Comparison of ENCODE assay signal across 1 cellular context in genomic region chr17:57751348-57751970, GRCh38.
TF ChIP-seq lines count a peak whose summit lies in the region.

No MANE protein-coding gene starts in this region.

TF ChIP-seq in K562, 482 proteins besides CTCF, POLR2A, EP300 and RAD21:
- TF ChIP-seq BACH1 (tag; IDR thresholded peaks at IDR 0.05) (no peak), ZNF184 (CRISPR knock-in tag; IDR thresholded peaks at IDR 0.05) (no peak), ZNF134 (CRISPR knock-in tag; conservative IDR thresholded peaks at IDR 0.05) (no peak), ZNF717 (CRISPR knock-in tag; IDR thresholded peaks at IDR 0.05) (no peak), CBFA2T2 (conservative IDR thresholded peaks at IDR 0.05) (no peak), TAF15 (IDR thresholded peaks at IDR 0.05; ENCODE audit: low read depth, low read length) (no peak), HMG20B (CRISPR knock-in tag; IDR thresholded peaks at IDR 0.05) (no peak), TFE3 (CRISPR knock-in tag; IDR thresholded peaks at IDR 0.05) (no peak), GMEB1 (CRISPR knock-in tag; IDR thresholded peaks at IDR 0.05) (no peak), CEBPB (tag; IDR thresholded peaks at IDR 0.05) (peak; percentile 75), JUND (IDR thresholded peaks at IDR 0.05; ENCODE audit: borderline replicate concordance, low read depth, low read length) (no peak), JUND (tag; IDR thresholded peaks at IDR 0.05; ENCODE audit: borderline replicate concordance, low read depth, low read length) (no peak), YY1 (IDR thresholded peaks at IDR 0.05; ENCODE audit: borderline replicate concordance in 1 of 3, control insufficient read depth in 1 of 3, extremely low read depth in 1 of 3, insufficient read depth in 3 of 3, insufficient read length in 1 of 3, insufficient replicate concordance in 2 of 3, low read depth in 1 of 3, low read length in 2 of 3) (no peak), CEBPG (CRISPR knock-in tag; IDR thresholded peaks at IDR 0.05) (no peak), CEBPG (tag; conservative IDR thresholded peaks at IDR 0.05 in 1 of 2, IDR thresholded peaks at IDR 0.05 in 1 of 2) (peak; percentile 59 to 80), ZNF518B (CRISPR knock-in tag; IDR thresholded peaks at IDR 0.05) (no peak), RBM14 (IDR thresholded peaks at IDR 0.05; ENCODE audit: borderline replicate concordance, insufficient read depth, low read depth, low read length) (no peak)
TF ChIP-seq in K562: peak in this region for 2.
